Comparison of ENCODE assay signal across 1 cellular context in genomic region chr2:135245055-135245454, GRCh38.
TF ChIP-seq lines count a peak whose summit lies in the region.

No MANE protein-coding gene starts in this region.

TF ChIP-seq in K562, 482 proteins besides CTCF, POLR2A, EP300 and RAD21 (continued from another document):
- TF ChIP-seq JUND (IDR thresholded peaks at IDR 0.05; ENCODE audit: borderline replicate concordance, low read depth, low read length) (peak; percentile 60; the same call in 1 of the 2 replicates), JUND (tag; IDR thresholded peaks at IDR 0.05; ENCODE audit: borderline replicate concordance, low read depth, low read length) (no peak), MEIS2 (IDR thresholded peaks at IDR 0.05; ENCODE audit: partially characterized antibody) (peak; percentile 30), DPF2 (IDR thresholded peaks at IDR 0.05) (peak; percentile 42; the same call in 1 of the 2 replicates), CBFA2T3 (IDR thresholded peaks at IDR 0.05) (peak; percentile 42), TCF3 (CRISPR knock-in tag; IDR thresholded peaks at IDR 0.05) (0 out of 2 replicates have a peak, but pooled peaks have one; percentile 30), HMGXB4 (CRISPR knock-in tag; IDR thresholded peaks at IDR 0.05) (no peak), MTF1 (CRISPR knock-in tag; IDR thresholded peaks at IDR 0.05; ENCODE audit: borderline replicate concordance) (no peak), ATF3 (IDR thresholded peaks at IDR 0.05) (peak; percentile 69), ATF3 (CRISPR knock-in tag; conservative IDR thresholded peaks at IDR 0.05) (no peak), NFYB (IDR thresholded peaks at IDR 0.05; ENCODE audit: extremely low read depth, insufficient read length) (no peak), JUN (IDR thresholded peaks at IDR 0.05; ENCODE audit: borderline replicate concordance, low read depth, low read length) (peak; percentile 52; the same call in 1 of the 2 replicates), JUN (CRISPR knock-in tag; IDR thresholded peaks at IDR 0.05; ENCODE audit: borderline replicate concordance) (no peak), ZKSCAN8 (CRISPR knock-in tag; IDR thresholded peaks at IDR 0.05) (no peak), ATF7 (IDR thresholded peaks at IDR 0.05) (peak; percentile 59; the same call in 1 of the 2 replicates), MBD1 (CRISPR knock-in tag; IDR thresholded peaks at IDR 0.05) (no peak), CREM (IDR thresholded peaks at IDR 0.05; ENCODE audit: low read depth) (peak; percentile 55), MAFF (IDR thresholded peaks at IDR 0.05; ENCODE audit: low read length) (no peak), DMBX1 (CRISPR knock-in tag; IDR thresholded peaks at IDR 0.05; ENCODE audit: borderline replicate concordance) (peak; percentile 47; the same call in 1 of the 2 replicates), SETDB1 (IDR thresholded peaks at IDR 0.05; ENCODE audit: low read length) (no peak), E2F5 (CRISPR knock-in tag; IDR thresholded peaks at IDR 0.05) (no peak), GABPA (tag; conservative IDR thresholded peaks at IDR 0.05; ENCODE audit: low read depth) (peak; percentile 42; the same call in 1 of the 2 replicates), KDM5B (IDR thresholded peaks at IDR 0.05; ENCODE audit: insufficient replicate concordance, low read depth, low read length) (no peak), ID3 (CRISPR knock-in tag; IDR thresholded peaks at IDR 0.05) (no peak), ID3 (tag; IDR thresholded peaks at IDR 0.05) (peak; percentile 76)
TF ChIP-seq in K562: peak in this region for 17.
